ENCODE assay signal across 23 cellular contexts in the genomic region with DNA sequence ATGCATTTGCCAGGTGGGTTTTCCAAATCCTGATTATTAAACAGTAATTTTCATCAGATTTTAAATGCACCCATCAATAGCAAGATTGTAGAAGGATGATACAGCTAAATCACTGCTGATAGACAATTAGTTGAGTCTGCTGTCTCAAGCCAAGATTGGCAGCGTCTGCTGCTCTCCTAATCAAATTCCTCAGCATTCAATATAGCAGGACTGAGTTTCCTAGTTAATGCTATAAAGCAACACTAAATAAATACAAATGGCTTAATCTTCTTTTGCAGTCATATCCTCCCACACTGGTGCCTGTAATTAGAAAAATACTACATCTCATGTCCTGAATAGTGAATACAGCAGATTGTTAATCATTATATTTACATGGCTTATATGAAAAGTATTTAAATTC.
"Had no signal": no experiment of that assay in that cellular context is flagged by ENCODE, and none has a peak within 500 bp of the region (broad histone marks: within the 10 kb centered on the region; RNA-seq: fewer than 3 reads in every experiment).

No MANE protein-coding gene starts in this region.

- H3K4me1 ChIP-seq: colonic mucosa, esophagus squamous epithelium, gastrocnemius medialis, heart right ventricle, left lung, lower lobe of right lung had no signal

- H3K9me3 ChIP-seq: colonic mucosa, esophagus squamous epithelium, gastrocnemius medialis, left lung, lower lobe of right lung, mucosa of descending colon had no signal

- H3K4me3 ChIP-seq: colonic mucosa, esophagus squamous epithelium, gastrocnemius medialis, heart right ventricle, left lung, lower lobe of right lung, mucosa of descending colon had no signal

- ATAC-seq: effector memory CD8-positive, alpha-beta T cell; gastrocnemius medialis; heart right ventricle; left cardiac atrium; left lung; left ventricle myocardium superior; lower lobe of right lung; mucosa of descending colon; naive thymus-derived CD8-positive, alpha-beta T cell had no signal

- H3K27ac ChIP-seq: colonic mucosa, esophagus squamous epithelium, gastrocnemius medialis, heart right ventricle, left lung, lower lobe of right lung had no signal

- H3K27me3 ChIP-seq: colonic mucosa, esophagus squamous epithelium, gastrocnemius medialis, heart right ventricle, left lung had no signal

- DNase-seq: colonic mucosa; cortex of kidney; effector CD8-positive, alpha-beta T cell; effector memory CD8-positive, alpha-beta T cell; endodermal cell; esophagus squamous epithelium; foreskin fibroblast; foreskin melanocyte; gastrocnemius medialis; glutamatergic neuron; head of caudate nucleus; heart right ventricle; hippocampal formation; left cardiac atrium; left lung; left ventricle myocardium superior; lower lobe of right lung; mesenchymal stem cell; mucosa of descending colon; naive B cell; naive thymus-derived CD8-positive, alpha-beta T cell had no signal

- H3K36me3 ChIP-seq: colonic mucosa, esophagus squamous epithelium, gastrocnemius medialis, heart right ventricle, left lung, lower lobe of right lung had no signal

- FAIRE-seq: islet of Langerhans, keratinocyte had no signal
